18 cellular contexts compared by ENCODE assay signal in genomic region chr11:9774109-9774508, GRCh38.
"Had no signal": no experiment of that assay in that cellular context is flagged by ENCODE, and none has a peak within 500 bp of the region (broad histone marks: within the 10 kb centered on the region; RNA-seq: fewer than 3 reads in every experiment).

No MANE protein-coding gene starts in this region.

- H3K9me3 ChIP-seq: gastrocnemius medialis, heart right ventricle, left lung, neutrophil, spleen had no signal

- H3K27ac ChIP-seq: left lung, neutrophil, spleen had no signal

- H3K27me3 ChIP-seq: gastrocnemius medialis, heart right ventricle, left lung, neutrophil, spleen had no signal

- ATAC-seq: activated CD8-positive, alpha-beta memory T cell treated with anti-CD3 and anti-CD28 coated beads, Interleukin-2, amount 10 ng/mL, durations not matched to agents 7 days and 5 days; activated naive CD4-positive, alpha-beta T cell treated with anti-CD3 and anti-CD28 coated beads, Interleukin-2, amount 50 U/mL, for 72 hours; left lung; stimulated activated naive B cell treated with anti-CD40 and anti-IgM and Interleukin-4, amounts not matched to agents 10 μg/mL and 1 μg/mL and 100 μg/mL, for 72 hours had no signal

- H3K36me3 ChIP-seq: gastrocnemius medialis had no signal

- H3K4me3 ChIP-seq: coronary artery, gastrocnemius medialis, heart right ventricle, left lung, spleen had no signal

- H3K4me1 ChIP-seq: left lung, spleen had no signal

- DNase-seq: activated CD4-positive, alpha-beta T cell treated with anti-CD3 and anti-CD28 coated beads for 1 hour; activated CD4-positive, alpha-beta T cell treated with anti-CD3 and anti-CD28 coated beads, Interleukin-2, amount 50 U/mL, for 48 hours; activated CD8-positive, alpha-beta memory T cell treated with anti-CD3 and anti-CD28 coated beads, Interleukin-2, amount 10 ng/mL, durations not matched to agents 7 days and 5 days; activated effector memory CD4-positive, alpha-beta T cell treated with Interleukin-2 at 50 U/mL for 16 hours; activated T-cell treated with anti-CD3 and anti-CD28 coated beads, Interleukin-2, amount 50 U/mL, for 24 hours; effector CD4-positive, alpha-beta T cell; gastrocnemius medialis; heart right ventricle; left lung; naive B cell; right cardiac atrium; spleen; stimulated activated CD4-positive, alpha-beta T cell treated with anti-CD3 and anti-CD28 coated beads, Interleukin-1b, Interleukin-23, amount 100 ng/mL, for 48 hours; stimulated activated naive B cell treated with anti-CD40 and anti-IgM and Interleukin-4, amounts not matched to agents 10 μg/mL and 1 μg/mL and 100 μg/mL, for 72 hours; substantia nigra had no signal
